11 cellular contexts compared by ENCODE assay signal in genomic region chr10:49176310-49177268, GRCh38. TPM values are rescaled to one million over a fixed set of nuclear protein-coding genes. Genes with fewer than 3 reads are reported as not detected.
DNase-seq lines count a peak whose midpoint lies in the region; ATAC-seq and TF ChIP-seq lines count a peak whose summit lies in the region.
"Had no signal": no experiment of that assay in that cellular context is flagged by ENCODE, and none has a peak within 500 bp of the region (broad histone marks: within the 10 kb centered on the region; RNA-seq: fewer than 3 reads in every experiment).

No MANE protein-coding gene starts in this region.

- no peaks in the 10 kb centered on the region for H3K9me2 ChIP-seq in DOHH2 (replicated peaks; ENCODE audit: control insufficient read depth, low read length)

- no peak for ATAC-seq in activated naive CD8-positive, alpha-beta T cell treated with anti-CD3 and anti-CD28 coated beads, Interleukin-2, amount 50 U/mL, for 24 hours
- peak in 1 of 2 donors; percentile 5 for ATAC-seq in lower lobe of right lung

- no peaks in the 10 kb centered on the region for H3K36me3 Mint-ChIP-seq in HFFc6 (ENCODE audit: low read depth)
- peaks cover 2% of the 10 kb centered on the region for H3K36me3 Mint-ChIP-seq in activated naive CD8-positive, alpha-beta T cell treated with anti-CD3 and anti-CD28 coated beads, Interleukin-2, amount 50 U/mL, for 24 hours (ENCODE audit: low read depth)

- H3K79me2 ChIP-seq in DOHH2 (ENCODE audit: control insufficient read depth, low read length) = no peaks in the 10 kb centered on the region

- no peaks in the 10 kb centered on the region for H3K9me3 Mint-ChIP-seq in HFFc6
- H3K9me3 Mint-ChIP-seq in activated naive CD8-positive, alpha-beta T cell treated with anti-CD3 and anti-CD28 coated beads, Interleukin-2, amount 50 U/mL, for 24 hours = no peaks in the 10 kb centered on the region

- peaks cover 30% of the 10 kb centered on the region for H3K4me1 ChIP-seq in DOHH2 (ENCODE audit: control insufficient read depth, low read length)
- peaks cover 49% of the 10 kb centered on the region for H3K4me1 ChIP-seq in lower lobe of right lung
- H3K4me1 ChIP-seq in adrenal gland (replicated peaks in 1 of 2) = peaks cover 10 to 11% of the 10 kb centered on the region in 2 donors

- DNase-seq in HFFc6 = no peak
- DNase-seq in activated naive CD8-positive, alpha-beta T cell treated with anti-CD3 and anti-CD28 coated beads, Interleukin-2, amount 50 U/mL, for 24 hours = no peak
- DNase-seq in lower lobe of right lung = no peak
- no peak for DNase-seq in amniotic stem cell (lab: John Stamatoyannopoulos, UW)
- no peak for DNase-seq in NCI-H128 (lab: John Stamatoyannopoulos, UW; ENCODE audit: unreplicated experiment)
- no peak for DNase-seq in adrenal gland
- no peak for DNase-seq in MG63
- DNase-seq: DMS79 treated with DMSO at 0.1 percent for 48 hours, NCI-H526 had no signal

- H4K20me1 ChIP-seq in DOHH2 (ENCODE audit: control insufficient read depth, insufficient read depth, low read depth, low read length) = no peaks in the 10 kb centered on the region

- no peak for TF ChIP-seq POLR2A in adrenal gland (IDR thresholded peaks at IDR 0.05)

- H3K27me3 ChIP-seq in DOHH2 (ENCODE audit: control insufficient read depth, low read length) = 0 out of 2 replicates have a peak, but pooled peaks cover 6% of the 10 kb centered on the region
- H3K27me3 ChIP-seq in lower lobe of right lung (ENCODE audit: low read depth) = no peaks in the 10 kb centered on the region
- no peaks in the 10 kb centered on the region for H3K27me3 ChIP-seq in adrenal gland
- no peaks in the 10 kb centered on the region for H3K27me3 ChIP-seq in MG63

- H3K4me1 Mint-ChIP-seq in HFFc6 (ENCODE audit: low read depth) = peaks cover 25% of the 10 kb centered on the region
- peaks cover 53% of the 10 kb centered on the region for H3K4me1 Mint-ChIP-seq in activated naive CD8-positive, alpha-beta T cell treated with anti-CD3 and anti-CD28 coated beads, Interleukin-2, amount 50 U/mL, for 24 hours

- H3K36me3 ChIP-seq in DOHH2 (ENCODE audit: control insufficient read depth, low read length) (no peaks in the 10 kb centered on the region), lower lobe of right lung (no peaks in the 10 kb centered on the region), adrenal gland (replicated peaks in 1 of 2) (no peaks in the 10 kb centered on the region), MG63 (no peaks in the 10 kb centered on the region)

- H3K27ac ChIP-seq in DOHH2 (ENCODE audit: low read depth, low read length) (no peak overlapping the region), lower lobe of right lung (peak overlapping the region; percentile 37), adrenal gland (peak overlapping the region in 2 of 5 donors; percentile 46 to 55)

- H3K4me2 ChIP-seq in DOHH2 (ENCODE audit: low read length) = no peak overlapping the region

- peak overlapping the region; percentile 96 for H3K27ac Mint-ChIP-seq in HFFc6
- peak overlapping the region; percentile 97 for H3K27ac Mint-ChIP-seq in activated naive CD8-positive, alpha-beta T cell treated with anti-CD3 and anti-CD28 coated beads, Interleukin-2, amount 50 U/mL, for 24 hours

- intact Hi-C loops in lower lobe of right lung (cut with DNase I) = no loop called here
- intact Hi-C loops in adrenal gland (cut with DNase I) = no loop called here

- H3K4me3 ChIP-seq in DOHH2 (ENCODE audit: low read length) (no peak overlapping the region), lower lobe of right lung (no peak overlapping the region), adrenal gland (no peak overlapping the region), MG63 (no peak overlapping the region)

- H3K27me3 Mint-ChIP-seq in HFFc6 (ENCODE audit: insufficient read depth) = peaks cover 2% of the 10 kb centered on the region
- peaks cover 3% of the 10 kb centered on the region for H3K27me3 Mint-ChIP-seq in activated naive CD8-positive, alpha-beta T cell treated with anti-CD3 and anti-CD28 coated beads, Interleukin-2, amount 50 U/mL, for 24 hours

- WGBS in adrenal gland, 4 donors = 88 to 93% (median 90%) methylated on average over 17 to 19 of the region's 19 CpGs

- TF ChIP-seq CTCF in DOHH2 (IDR thresholded peaks at IDR 0.05; ENCODE audit: low read depth, low read length, poor library complexity, severe bottlenecking) (peak; percentile 11), HFFc6 (IDR thresholded peaks at IDR 0.05) (no peak), lower lobe of right lung (IDR thresholded peaks at IDR 0.05) (no peak), adrenal gland (IDR thresholded peaks at IDR 0.05) (no peak)

- H3K4me3 Mint-ChIP-seq in HFFc6 = peak overlapping the region; percentile 51; the same call in 1 of the 2 replicates
- peak overlapping the region; percentile 73 for H3K4me3 Mint-ChIP-seq in activated naive CD8-positive, alpha-beta T cell treated with anti-CD3 and anti-CD28 coated beads, Interleukin-2, amount 50 U/mL, for 24 hours

- H3K9me3 ChIP-seq in DOHH2 (ENCODE audit: control insufficient read depth, insufficient read depth, low read length) (no peaks in the 10 kb centered on the region), lower lobe of right lung (no peaks in the 10 kb centered on the region), adrenal gland (replicated peaks in 1 of 3) (no peaks in the 10 kb centered on the region), MG63 (no peaks in the 10 kb centered on the region)

- H3F3A ChIP-seq in DOHH2 (ENCODE audit: control insufficient read depth, insufficient read depth) = no peaks in the 10 kb centered on the region

RNA-seq across cellular contexts. Expression of gene TMEM273, which starts 11.6 kb away (rescaled TPM):
- not detected for total RNA-seq in HFFc6 (2021; fragmentation: NEBNext Ultra II Directional; extraction: Animal tissue kit (Norgen Biotek cat#: 25700))
- total RNA-seq in lower lobe of right lung = 48.5 TPM
- total RNA-seq in adrenal gland = 10 to 100 TPM in 1 of 8 donors, 1 to 10 TPM in 6, not detected in 1; 2.4 to 10.0 (median 7.0) TPM
- 1 to 10 TPM; 2.5 to 7.6 (median 5.8) TPM for polyA plus RNA-seq in adrenal gland
- not detected in 2 replicates for total RNA-seq in MG63 (2014; rRNA removed; shearing (Covaris generic); ENCODE audit: low replicate concordance)

RNA-seq across cellular contexts. Expression of gene FAM170B, which starts 42.8 kb away (rescaled TPM):
- total RNA-seq in HFFc6 (2021; fragmentation: NEBNext Ultra II Directional; extraction: Animal tissue kit (Norgen Biotek cat#: 25700)) = not detected
- total RNA-seq in lower lobe of right lung (not detected), adrenal gland (not detected)
- polyA plus RNA-seq in adrenal gland = not detected
- not detected in 2 replicates for total RNA-seq in MG63 (2014; rRNA removed; shearing (Covaris generic); ENCODE audit: low replicate concordance)
- total RNA-seq: lung microvascular endothelial cell had no signal
